ENCODE assay signal across 8 cellular contexts in the genomic region with DNA sequence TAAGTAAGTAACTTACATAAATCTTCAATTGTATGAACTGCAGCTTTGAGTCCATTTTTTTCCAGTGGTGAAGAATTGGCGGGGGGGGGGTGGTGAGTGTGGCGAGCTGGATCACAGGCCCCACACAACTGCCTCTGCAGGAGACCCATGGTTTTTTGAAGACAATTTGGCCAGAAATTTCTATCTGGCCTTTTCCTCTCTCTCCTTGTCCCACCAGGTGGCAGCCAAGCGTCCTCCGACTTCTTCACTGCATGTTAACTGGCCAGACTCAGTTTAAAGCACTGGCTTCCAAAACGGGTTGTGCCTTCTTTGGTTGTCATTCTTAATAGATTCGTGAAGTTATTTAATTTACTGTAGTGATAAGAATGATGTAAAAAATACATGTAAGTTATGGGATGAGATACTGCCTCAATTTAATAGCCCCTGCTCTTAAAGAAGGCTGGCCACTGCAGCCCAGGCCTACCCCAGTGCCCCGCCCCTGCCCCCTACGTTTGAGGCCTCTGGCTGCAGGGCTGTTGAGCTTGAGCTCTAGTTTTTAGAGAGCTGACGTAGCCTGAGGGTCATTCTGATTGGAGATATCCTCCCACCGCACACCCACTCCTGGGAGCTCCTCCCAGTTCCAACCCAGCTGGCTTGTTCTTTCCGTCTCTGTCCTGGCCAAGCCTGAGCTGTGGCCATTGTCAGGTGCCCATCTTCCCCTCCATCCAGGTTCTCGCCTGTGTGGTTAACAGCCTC. TPM values are rescaled to one million over a fixed set of nuclear protein-coding genes. Genes with fewer than 3 reads are reported as not detected.
A peak's percentile ranks its signal among the peaks of the same experiment; 100 is the strongest.
DNase-seq lines count a peak whose midpoint lies in the region; ATAC-seq and TF ChIP-seq lines count a peak whose summit lies in the region.

No MANE protein-coding gene starts in this region.

- H3K27ac ChIP-seq in HL-60 (replicated peaks), result no peak overlapping the region

- peak overlapping the region; percentile 33 for H3K27ac Mint-ChIP-seq in activated T-helper 17 cell treated with anti-CD3 and anti-CD28 coated beads, Interleukin-2, amount 50 U/mL, for 72 hours

- DNase-seq in COR-L47 (lab: John Stamatoyannopoulos, UW) (peak; percentile 49), HL-60 (ENCODE audit: low read depth in 1 of 2, low spot score in 1 of 2) (peak in 1 of 2 experiments; percentile 31), inferior parietal cortex (ENCODE audit: extremely low spot score) (peak; percentile 54), NCI-H774 (lab: John Stamatoyannopoulos, UW) (no peak), OCI-M2 (lab: John Stamatoyannopoulos, UW; ENCODE audit: unreplicated experiment) (no peak)
- no peak for DNase-seq in activated CD4-positive, alpha-beta T cell treated with anti-CD3 and anti-CD28 coated beads, Interleukin-2, amount 50 U/mL, for 1 hour

- H3K27me3 Mint-ChIP-seq in activated T-helper 17 cell treated with anti-CD3 and anti-CD28 coated beads, Interleukin-2, amount 50 U/mL, for 72 hours, result no peaks in the 10 kb centered on the region

- no peaks in the 10 kb centered on the region for H3K9me3 Mint-ChIP-seq in activated T-helper 17 cell treated with anti-CD3 and anti-CD28 coated beads, Interleukin-2, amount 50 U/mL, for 72 hours

- ATAC-seq in activated T-helper 17 cell treated with anti-CD3 and anti-CD28 coated beads, Interleukin-2, amount 50 U/mL, for 72 hours (replicated peaks), result no peak
- ATAC-seq in HG03442 (IDR thresholded peaks at IDR 0.05; ENCODE audit: unreplicated experiment), result no peak

- H3K36me3 Mint-ChIP-seq in activated T-helper 17 cell treated with anti-CD3 and anti-CD28 coated beads, Interleukin-2, amount 50 U/mL, for 72 hours (ENCODE audit: low read depth), result peaks cover 76% of the 10 kb centered on the region

- H3K27me3 ChIP-seq in HL-60 (ENCODE audit: insufficient read depth, poor library complexity, severe bottlenecking), result no peaks in the 10 kb centered on the region

- H3K4me1 Mint-ChIP-seq in activated T-helper 17 cell treated with anti-CD3 and anti-CD28 coated beads, Interleukin-2, amount 50 U/mL, for 72 hours, result no peaks in the 10 kb centered on the region

- H3K4me3 ChIP-seq in HL-60 (replicated peaks; ENCODE audit: insufficient read depth, low read length), result no peak overlapping the region

- H3K4me3 Mint-ChIP-seq in activated T-helper 17 cell treated with anti-CD3 and anti-CD28 coated beads, Interleukin-2, amount 50 U/mL, for 72 hours, result no peak overlapping the region

- TF ChIP-seq CTCF in HL-60 (IDR thresholded peaks at IDR 0.05; ENCODE audit: insufficient read depth, low read length), result peak; percentile 16

RNA-seq across cellular contexts. Expression of a gene that starts 36.4 kb away (rescaled TPM):
- 10 to 100 TPM; 18.7 to 45.3 TPM for total RNA-seq in activated T-helper 17 cell treated with anti-CD3 and anti-CD28 coated beads, Interleukin-2, amount 50 U/mL, for 72 hours

Comparison
In these comparisons a context has a peak if more than half of its experiments do, and no peak if none do; other contexts are left out.
1. DNase-seq: peak in COR-L47 (single experiment) and inferior parietal cortex (single experiment); none in NCI-H774 (single experiment), OCI-M2 (single experiment) and activated CD4-positive, alpha-beta T cell treated with anti-CD3 and anti-CD28 coated beads, Interleukin-2, amount 50 U/mL, for 1 hour (single experiment).